ENCODE assay signal across 8 cellular contexts in the genomic region with DNA sequence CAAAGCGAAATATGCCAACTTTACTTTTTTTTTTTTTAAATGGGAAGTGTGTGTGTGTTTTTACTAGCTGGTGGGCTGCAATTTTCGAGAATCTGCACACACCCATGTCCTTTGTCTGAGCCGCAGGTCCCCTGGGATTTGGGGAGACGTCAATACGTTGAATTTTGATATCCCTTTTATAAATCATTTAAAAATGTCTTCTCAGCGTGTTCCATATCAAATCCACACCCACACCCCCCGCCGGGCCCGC. TPM values are rescaled to one million over a fixed set of nuclear protein-coding genes. Genes with fewer than 3 reads are reported as not detected.
DNase-seq lines count a peak whose midpoint lies in the region; ATAC-seq, FAIRE-seq and TF ChIP-seq lines count a peak whose summit lies in the region.

No MANE protein-coding gene starts in this region.

- FAIRE-seq in RCC 7860 (lab: Jason Lieb, UNC) = no peak

- DNase-seq in AG10803 (ENCODE audit: low read depth) (no peak), left lung (no peak), tibial nerve (ENCODE audit: low spot score in 2 of 2) (peak in 1 of 2 donors; percentile 58), RCC 7860 (ENCODE audit: low spot score) (no peak), NCI-H446 (lab: John Stamatoyannopoulos, UW) (no peak)

- 0% methylated on average over 9 of the region's 9 CpGs for WGBS in tibial nerve, 2 donors

- H3K27ac ChIP-seq in angular gyrus (ENCODE audit: low read depth, low read length) = peak overlapping the region; percentile 100
- H3K27ac ChIP-seq in left lung = peak overlapping the region; percentile 100
- H3K27ac ChIP-seq in tibial nerve = peak overlapping the region; percentile 98 to 100 (median 100)

- no peak for TF ChIP-seq EP300 in tibial nerve (IDR thresholded peaks at IDR 0.05)

- H3K36me3 ChIP-seq in left lung = peaks cover 0 to 5% of the 10 kb centered on the region in 2 donors
- H3K36me3 ChIP-seq in tibial nerve = peaks cover 0 to 5% (median 0%) of the 10 kb centered on the region in 3 donors

- no peak for TF ChIP-seq POLR2A in tibial nerve (IDR thresholded peaks at IDR 0.05)

- TF ChIP-seq CTCF in AG10803 (conservative IDR thresholded peaks at IDR 0.05; ENCODE audit: low read length) (no peak), left lung (IDR thresholded peaks at IDR 0.05) (no peak), tibial nerve (IDR thresholded peaks at IDR 0.05) (no peak)

- ATAC-seq in HG02852 (IDR thresholded peaks at IDR 0.05; ENCODE audit: unreplicated experiment) = peak; percentile 8
- peak; percentile 24 for ATAC-seq in left lung
- ATAC-seq in HG02623 (IDR thresholded peaks at IDR 0.05; ENCODE audit: unreplicated experiment) = no peak

- intact Hi-C loops in left lung (cut with DNase I) = no loop called here

- H3K27me3 ChIP-seq in left lung = no peaks in the 10 kb centered on the region
- no peaks in the 10 kb centered on the region for H3K27me3 ChIP-seq in tibial nerve

- H3K9me3 ChIP-seq in left lung = peaks cover 0 to 5% of the 10 kb centered on the region in 2 donors
- H3K9me3 ChIP-seq in tibial nerve = peaks cover 0 to 9% (median 0%) of the 10 kb centered on the region in 4 donors

- H3K4me1 ChIP-seq in left lung (peaks cover 5 to 21% of the 10 kb centered on the region in 2 donors), tibial nerve (peaks cover 0 to 17% (median 12%) of the 10 kb centered on the region in 4 donors)

- H3K4me3 ChIP-seq in AG10803 (ENCODE audit: low read length) = peak overlapping the region; percentile 97
- peak overlapping the region; percentile 58 to 73 for H3K4me3 ChIP-seq in left lung
- peak overlapping the region; percentile 80 to 94 (median 86) for H3K4me3 ChIP-seq in tibial nerve

RNA-seq across cellular contexts. Expression of gene FMC1, which starts 0.4 kb away (rescaled TPM):
- total RNA-seq in left lung (10 to 100 TPM; 11.1 to 15.7 TPM), tibial nerve (1 to 10 TPM; 5.9 to 8.6 (median 7.5) TPM)

RNA-seq across cellular contexts. Expression of gene LUC7L2, which starts 19.0 kb away (rescaled TPM):
- 10 to 100 TPM; 67.2 to 76.6 TPM for total RNA-seq in left lung
- 100 to 1,000 TPM in 2 of 4 donors, 10 to 100 TPM in 2; 76.2 to 107 (median 102) TPM for total RNA-seq in tibial nerve
